1 cellular context compared by ENCODE assay signal in the genomic region with DNA sequence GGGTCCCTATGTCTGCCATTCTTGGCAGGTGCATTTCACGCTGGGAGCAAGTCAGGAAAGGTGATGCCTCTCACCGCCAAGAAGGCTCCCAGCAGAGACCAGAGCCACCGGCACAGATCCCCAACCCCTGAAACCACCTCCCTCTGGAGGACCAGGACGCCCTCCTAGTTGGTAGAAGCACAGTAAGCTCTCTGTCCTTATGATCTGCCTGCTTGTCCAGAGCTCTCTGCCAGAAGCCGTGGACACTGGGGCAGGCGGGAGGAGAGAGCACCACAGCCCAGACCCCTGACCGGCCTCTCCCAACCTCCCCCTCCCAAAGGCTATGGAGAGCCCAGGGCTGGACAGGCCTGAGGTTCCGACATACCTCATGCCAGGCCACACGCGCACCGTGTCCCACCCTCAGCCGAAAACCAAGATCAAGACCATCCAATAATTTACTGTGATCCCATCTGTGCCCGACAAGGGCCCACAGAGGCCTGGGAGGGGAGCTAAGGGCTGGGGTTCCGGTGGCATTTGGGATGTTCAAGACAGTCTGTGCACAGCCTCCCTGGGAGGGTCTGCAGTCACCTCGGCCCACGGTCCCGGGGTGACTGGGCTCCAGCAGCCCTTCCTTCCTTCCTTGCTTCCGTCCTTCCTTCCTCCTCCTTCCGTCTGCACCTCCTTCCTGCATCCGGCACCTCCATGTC.
TF ChIP-seq lines count a peak whose summit lies in the region.

No MANE protein-coding gene starts in this region.

TF ChIP-seq in endothelial cell of umbilical vein, 7 proteins besides CTCF, POLR2A, EP300 and RAD21:
- TF ChIP-seq GATA2 (IDR thresholded peaks at IDR 0.05; ENCODE audit: insufficient read depth, insufficient read length, low read depth, low read length) (no peak), MYC (IDR thresholded peaks at IDR 0.05; ENCODE audit: low read depth, low read length) (no peak), JUN (IDR thresholded peaks at IDR 0.05; ENCODE audit: borderline replicate concordance, insufficient read depth, insufficient read length, low read depth) (no peak), FOS (IDR thresholded peaks at IDR 0.05; ENCODE audit: borderline replicate concordance, insufficient read depth, low read length) (no peak), POLR2AphosphoS5 (IDR thresholded peaks at IDR 0.05; ENCODE audit: insufficient read depth, low read depth, low read length) (no peak), EZH2 (IDR thresholded peaks at IDR 0.05; ENCODE audit: borderline replicate concordance, low read depth, low read length, severe bottlenecking) (no peak)
- TF ChIP-seq, protein P1, sequence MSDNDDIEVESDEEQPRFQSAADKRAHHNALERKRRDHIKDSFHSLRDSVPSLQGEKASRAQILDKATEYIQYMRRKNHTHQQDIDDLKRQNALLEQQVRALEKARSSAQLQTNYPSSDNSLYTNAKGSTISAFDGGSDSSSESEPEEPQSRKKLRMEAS (IDR thresholded peaks at IDR 0.05; ENCODE audit: insufficient read depth, insufficient read length), result no peak
TF ChIP-seq in endothelial cell of umbilical vein: peak in this region for 0.
